Comparison of ENCODE assay signal across 27 cellular contexts in the genomic region with DNA sequence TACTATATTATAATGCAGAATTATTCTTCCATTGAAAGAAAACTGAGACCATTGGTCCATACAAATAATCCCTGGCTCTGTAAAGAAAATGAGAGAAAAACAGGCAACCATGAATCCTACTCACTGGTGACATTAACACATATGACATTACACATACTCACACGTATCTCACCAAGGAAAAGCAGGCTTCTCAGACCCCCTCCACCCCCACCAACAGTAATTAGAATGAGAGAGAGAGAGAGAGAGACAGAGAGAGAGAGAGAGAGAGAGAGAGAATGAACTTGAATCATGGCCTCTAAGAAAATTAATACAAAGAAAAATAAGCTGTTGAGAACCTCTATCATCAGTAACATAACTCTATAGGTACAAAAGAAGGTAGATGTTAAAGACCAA.
DNase-seq lines count a peak whose midpoint lies in the region; ATAC-seq and TF ChIP-seq lines count a peak whose summit lies in the region.
"Had no signal": no experiment of that assay in that cellular context is flagged by ENCODE, and none has a peak within 500 bp of the region (broad histone marks: within the 10 kb centered on the region; RNA-seq: fewer than 3 reads in every experiment).

No MANE protein-coding gene starts in this region.

- intact Hi-C loops in activated CD4-positive, alpha-beta T cell treated with anti-CD3 and anti-CD28 coated beads, Interleukin-2, amount 10 ng/mL, durations not matched to agents 24 days and 14 days (cut with micrococcal nuclease): no loop called here

- no peaks in the 10 kb centered on the region for H3K9me3 ChIP-seq in SJSA1 (replicated peaks)
- H3K9me3 ChIP-seq: right lobe of liver, thyroid gland had no signal

- peak overlapping the region; percentile 95 for H3K27ac ChIP-seq in SJSA1
- H3K27ac ChIP-seq: 22Rv1, neural progenitor cell, right lobe of liver, thyroid gland had no signal

- peak overlapping the region; percentile 0 for H3K27ac Mint-ChIP-seq in activated CD4-positive, alpha-beta T cell treated with anti-CD3 and anti-CD28 coated beads, Interleukin-2, amount 10 ng/mL, durations not matched to agents 24 days and 14 days
- peak overlapping the region; percentile 36 for H3K27ac Mint-ChIP-seq in glutamatergic neuron (ENCODE audit: unreplicated experiment)
- peak overlapping the region; percentile 11 for H3K27ac Mint-ChIP-seq in stimulated activated effector memory CD8-positive, alpha-beta T cell treated with anti-CD3 and anti-CD28 coated beads, Interleukin-12 subunit alpha, Interleukin-12 subunit beta, amount 100 ng/mL, for 72 hours
- H3K27ac Mint-ChIP-seq: activated naive CD8-positive, alpha-beta T cell treated with anti-CD3 and anti-CD28 coated beads for 36 hours; neural progenitor cell; WTC11 had no signal

- TF ChIP-seq CTCF in glutamatergic neuron (IDR thresholded peaks at IDR 0.05; ENCODE audit: partially characterized antibody, unreplicated experiment): no peak

- peaks cover 47% of the 10 kb centered on the region for H3K4me1 Mint-ChIP-seq in activated CD4-positive, alpha-beta T cell treated with anti-CD3 and anti-CD28 coated beads, Interleukin-2, amount 10 ng/mL, durations not matched to agents 24 days and 14 days
- H3K4me1 Mint-ChIP-seq in glutamatergic neuron (ENCODE audit: low read depth, unreplicated experiment): peaks cover 28% of the 10 kb centered on the region
- peaks cover 59% of the 10 kb centered on the region for H3K4me1 Mint-ChIP-seq in stimulated activated effector memory CD8-positive, alpha-beta T cell treated with anti-CD3 and anti-CD28 coated beads, Interleukin-12 subunit alpha, Interleukin-12 subunit beta, amount 100 ng/mL, for 72 hours

- ATAC-seq in stimulated activated effector memory CD8-positive, alpha-beta T cell treated with anti-CD3 and anti-CD28 coated beads, Interleukin-12 subunit alpha, Interleukin-12 subunit beta, amount 100 ng/mL, for 72 hours: no peak
- ATAC-seq in GM18519 (IDR thresholded peaks at IDR 0.05; ENCODE audit: low FRiP score, unreplicated experiment) (no peak), GM19328 (IDR thresholded peaks at IDR 0.05; ENCODE audit: unreplicated experiment) (no peak), HG03025 (IDR thresholded peaks at IDR 0.05; ENCODE audit: low FRiP score, unreplicated experiment) (no peak)
- ATAC-seq: left lobe of liver; right lobe of liver; stimulated activated naive CD8-positive, alpha-beta T cell treated with anti-CD3 and anti-CD28 coated beads, Interleukin-15, amount 100 ng/mL, for 72 hours; WTC11 had no signal

- peaks cover 4% of the 10 kb centered on the region for H3K9me3 Mint-ChIP-seq in activated CD4-positive, alpha-beta T cell treated with anti-CD3 and anti-CD28 coated beads, Interleukin-2, amount 10 ng/mL, durations not matched to agents 24 days and 14 days
- no peaks in the 10 kb centered on the region for H3K9me3 Mint-ChIP-seq in glutamatergic neuron (ENCODE audit: unreplicated experiment)
- H3K9me3 Mint-ChIP-seq in stimulated activated effector memory CD8-positive, alpha-beta T cell treated with anti-CD3 and anti-CD28 coated beads, Interleukin-12 subunit alpha, Interleukin-12 subunit beta, amount 100 ng/mL, for 72 hours: no peaks in the 10 kb centered on the region
- H3K9me3 Mint-ChIP-seq: activated naive CD8-positive, alpha-beta T cell treated with anti-CD3 and anti-CD28 coated beads for 36 hours; neural progenitor cell; stimulated activated naive CD8-positive, alpha-beta T cell treated with anti-CD3 and anti-CD28 coated beads, Interleukin-15, amount 100 ng/mL, for 72 hours; WTC11 had no signal

- no peaks in the 10 kb centered on the region for H3K27me3 Mint-ChIP-seq in activated CD4-positive, alpha-beta T cell treated with anti-CD3 and anti-CD28 coated beads, Interleukin-2, amount 10 ng/mL, durations not matched to agents 24 days and 14 days
- peaks cover 4% of the 10 kb centered on the region for H3K27me3 Mint-ChIP-seq in glutamatergic neuron (ENCODE audit: unreplicated experiment)
- H3K27me3 Mint-ChIP-seq: activated naive CD8-positive, alpha-beta T cell treated with anti-CD3 and anti-CD28 coated beads for 36 hours; stimulated activated naive CD8-positive, alpha-beta T cell treated with anti-CD3 and anti-CD28 coated beads, Interleukin-15, amount 100 ng/mL, for 72 hours had no signal

- H3K4me1 ChIP-seq in SJSA1 (replicated peaks): peaks cover 82% of the 10 kb centered on the region
- H3K4me1 ChIP-seq: neural progenitor cell, right lobe of liver had no signal

- no peaks in the 10 kb centered on the region for H3K27me3 ChIP-seq in SJSA1 (replicated peaks)
- H3K27me3 ChIP-seq: right lobe of liver, thyroid gland had no signal

- H3K36me3 Mint-ChIP-seq in activated CD4-positive, alpha-beta T cell treated with anti-CD3 and anti-CD28 coated beads, Interleukin-2, amount 10 ng/mL, durations not matched to agents 24 days and 14 days (ENCODE audit: low read depth): peaks cover 18% of the 10 kb centered on the region
- no peaks in the 10 kb centered on the region for H3K36me3 Mint-ChIP-seq in glutamatergic neuron (ENCODE audit: unreplicated experiment)
- peaks cover 15% of the 10 kb centered on the region for H3K36me3 Mint-ChIP-seq in stimulated activated effector memory CD8-positive, alpha-beta T cell treated with anti-CD3 and anti-CD28 coated beads, Interleukin-12 subunit alpha, Interleukin-12 subunit beta, amount 100 ng/mL, for 72 hours
- H3K36me3 Mint-ChIP-seq: neural progenitor cell, WTC11 had no signal

- no peaks in the 10 kb centered on the region for H3K36me3 ChIP-seq in SJSA1
- H3K36me3 ChIP-seq: neural progenitor cell, right lobe of liver, thyroid gland had no signal

- no peak for DNase-seq in activated CD4-positive, alpha-beta T cell treated with anti-CD3 and anti-CD28 coated beads, Interleukin-2, amount 10 ng/mL, durations not matched to agents 24 days and 14 days
- no peak for DNase-seq in activated CD4-positive, alpha-beta T cell treated with anti-CD3 and anti-CD28 coated beads for 48 hours
- DNase-seq in SJSA1 (ENCODE audit: low read depth in 1 of 2, low spot score in 2 of 2): peak in 1 of 2 experiments; percentile 21
- DNase-seq in glutamatergic neuron: no peak
- no peak for DNase-seq in stimulated activated effector memory CD8-positive, alpha-beta T cell treated with anti-CD3 and anti-CD28 coated beads, Interleukin-12 subunit alpha, Interleukin-12 subunit beta, amount 100 ng/mL, for 72 hours (ENCODE audit: low spot score in 2 of 2)
- DNase-seq: activated CD4-positive, alpha-beta T cell treated with anti-CD3 and anti-CD28 coated beads, Interleukin-2, amount 50 U/mL, for 48 hours; activated CD8-positive, alpha-beta memory T cell treated with anti-CD3 and anti-CD28 coated beads, Interleukin-2, amount 50 U/mL, for 4 hours; activated effector memory CD4-positive, alpha-beta T cell treated with Interleukin-2 at 50 U/mL for 16 hours; activated naive CD8-positive, alpha-beta T cell treated with anti-CD3 and anti-CD28 coated beads for 36 hours; AML-193; DMS79; GF-D8; NCI-H1105 treated with DMSO at 0.1 percent for 48 hours; NCI-H2029 treated with DMSO at 0.1 percent for 48 hours; NCI-H226; NCI-H774; right lobe of liver; stimulated activated CD4-positive, alpha-beta T cell treated with anti-CD3 and anti-CD28 coated beads, Interleukin-12 subunit alpha, Interleukin-12 subunit beta, amount 100 ng/mL, for 4 hours; stimulated activated naive CD8-positive, alpha-beta T cell treated with anti-CD3 and anti-CD28 coated beads, Interleukin-15, amount 100 ng/mL, for 72 hours; thyroid gland had no signal

- no peak overlapping the region for H3K4me3 ChIP-seq in SJSA1
- H3K4me3 ChIP-seq: neural progenitor cell, right lobe of liver, thyroid gland had no signal

- no peak overlapping the region for H3K4me3 Mint-ChIP-seq in activated CD4-positive, alpha-beta T cell treated with anti-CD3 and anti-CD28 coated beads, Interleukin-2, amount 10 ng/mL, durations not matched to agents 24 days and 14 days
- peak overlapping the region; percentile 28 for H3K4me3 Mint-ChIP-seq in glutamatergic neuron (ENCODE audit: unreplicated experiment)
- H3K4me3 Mint-ChIP-seq in stimulated activated effector memory CD8-positive, alpha-beta T cell treated with anti-CD3 and anti-CD28 coated beads, Interleukin-12 subunit alpha, Interleukin-12 subunit beta, amount 100 ng/mL, for 72 hours: peak overlapping the region; percentile 22
- H3K4me3 Mint-ChIP-seq: activated naive CD8-positive, alpha-beta T cell treated with anti-CD3 and anti-CD28 coated beads for 36 hours; neural progenitor cell; stimulated activated naive CD8-positive, alpha-beta T cell treated with anti-CD3 and anti-CD28 coated beads, Interleukin-15, amount 100 ng/mL, for 72 hours; WTC11 had no signal
